In the genomic region with DNA sequence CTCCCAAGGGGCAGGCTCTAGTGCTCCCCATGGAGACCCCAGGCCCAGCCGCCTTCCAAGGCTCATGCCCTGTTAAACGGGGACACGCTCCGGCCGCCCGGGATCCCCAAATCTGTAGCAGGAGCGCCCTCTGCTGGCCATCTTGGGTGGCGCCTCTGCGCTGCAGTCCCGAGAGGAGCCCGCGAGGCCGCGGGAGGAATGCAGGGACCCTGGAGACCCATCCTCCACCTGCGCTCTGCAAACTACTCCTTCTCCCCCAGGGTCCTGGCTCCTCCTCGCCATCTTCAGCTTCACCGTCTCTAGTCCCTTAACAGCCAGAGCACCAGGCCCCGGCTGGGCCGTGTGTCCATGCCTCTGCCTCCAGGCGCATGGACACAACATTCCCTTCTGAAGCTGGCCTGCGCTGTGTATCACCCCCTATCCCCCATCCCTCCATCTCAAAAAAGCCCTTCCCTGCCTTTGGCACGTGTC, we compare ENCODE assay signal across 8 cellular contexts. TPM values are rescaled to one million over a fixed set of nuclear protein-coding genes. Genes with fewer than 3 reads are reported as not detected.
DNase-seq lines count a peak whose midpoint lies in the region; ATAC-seq and TF ChIP-seq lines count a peak whose summit lies in the region.

No MANE protein-coding gene starts in this region.

- H3K27me3 ChIP-seq in BLaER1 treated with 17β-estradiol and CSF1 and Interleukin-3, amounts not matched to agents 10 nM and 100 nM = no peaks in the 10 kb centered on the region
- H3K27me3 ChIP-seq in H9 (ENCODE audit: insufficient read depth, low read length) (no peaks in the 10 kb centered on the region), colonic mucosa (no peaks in the 10 kb centered on the region)

- no peak overlapping the region for H4K8ac ChIP-seq in H9 (replicated peaks; ENCODE audit: insufficient read length, low read depth, low read length)

- H3K4me3 ChIP-seq in BLaER1 treated with 17β-estradiol and CSF1 and Interleukin-3, amounts not matched to agents 10 nM and 100 nM = peak overlapping the region; percentile 41 to 69 (median 53)
- H3K4me3 ChIP-seq in colonic mucosa = peak overlapping the region; percentile 29

- peak overlapping the region in 10 of 11 experiments; percentile 38 to 68 (median 50); a peak in 20 of 22 replicates for H3K9ac ChIP-seq in BLaER1 treated with 17β-estradiol and CSF1 and Interleukin-3, amounts not matched to agents 10 nM and 100 nM
- no peak overlapping the region for H3K9ac ChIP-seq in H9 (ENCODE audit: extremely low read depth, insufficient read length, low read length)
- H3K9ac ChIP-seq in colonic mucosa (ENCODE audit: low read depth in 2 of 2, low read length in 2 of 2) = peak overlapping the region; percentile 68 to 95

- DNase-seq in H9 = peak; percentile 97
- DNase-seq in NCI-H446 treated with DMSO at 0.1 percent for 48 hours (lab: John Stamatoyannopoulos, UW) = peak; percentile 24
- peak; percentile 94 for DNase-seq in activated CD4-positive, alpha-beta T cell treated with anti-CD3 and anti-CD28 coated beads for 48 hours
- DNase-seq in colonic mucosa = peak; percentile 96
- DNase-seq in kidney tubule cell (ENCODE audit: low spot score) = peak; percentile 80
- DNase-seq in stimulated activated CD4-positive, alpha-beta T cell treated with anti-CD3 and anti-CD28 coated beads, Interleukin-1b, Interleukin-23, amount 100 ng/mL, for 24 hours (ENCODE audit: low read depth in 4 of 4, low spot score in 1 of 4) = peak; percentile 81 to 94 (median 84)

- H2AFZ ChIP-seq in H9 (ENCODE audit: low read length) = no peak overlapping the region

- H3T11ph ChIP-seq in H9 (ENCODE audit: low read length) = no peak overlapping the region

- H3K79me1 ChIP-seq in H9 (ENCODE audit: insufficient read depth, low read depth, low read length, poor library complexity, severe bottlenecking) = no peaks in the 10 kb centered on the region

- H4K5ac ChIP-seq in H9 (ENCODE audit: insufficient read length, low read depth, low read length) = no peak overlapping the region

- TF ChIP-seq CTCF in H9 (conservative IDR thresholded peaks at IDR 0.05) (peak; percentile 98), colonic mucosa (IDR thresholded peaks at IDR 0.05) (peak; percentile 98)

- no peak overlapping the region; a peak in 1 of 22 replicates for H3K27ac ChIP-seq in BLaER1 treated with 17β-estradiol and CSF1 and Interleukin-3, amounts not matched to agents 10 nM and 100 nM
- H3K27ac ChIP-seq in H9 (ENCODE audit: insufficient read length, low read depth, low read length) (no peak overlapping the region), colonic mucosa (peak overlapping the region; percentile 76)

- no peak for ATAC-seq in HG03521 (IDR thresholded peaks at IDR 0.05; ENCODE audit: unreplicated experiment)

- no CpG with 5 or more reads among the region's 22 CpGs for WGBS in H9 (ENCODE audit: extremely low coverage, insufficient read length, low lambda C conversion rate)

- H3K27me3 Mint-ChIP-seq in H9 (ENCODE audit: low read depth) = peaks cover 3% of the 10 kb centered on the region

- no peak overlapping the region for H2BK15ac ChIP-seq in H9 (ENCODE audit: low read depth, low read length)

- no peak overlapping the region for H2BK120ac ChIP-seq in H9 (ENCODE audit: low read depth, low read length, poor library complexity, severe bottlenecking)

- no peak overlapping the region for H2AK5ac ChIP-seq in H9 (ENCODE audit: insufficient read length, low read length)

- H3K4me3 Mint-ChIP-seq in H9 = peak overlapping the region; percentile 52 to 72

- no peak overlapping the region for H3K4ac ChIP-seq in H9 (ENCODE audit: low read depth, low read length)

- no peaks in the 10 kb centered on the region for H3K9me3 Mint-ChIP-seq in H9

- H3K36me3 ChIP-seq in BLaER1 treated with 17β-estradiol and CSF1 and Interleukin-3, amounts not matched to agents 10 nM and 100 nM = no peaks in the 10 kb centered on the region
- no peaks in the 10 kb centered on the region for H3K36me3 ChIP-seq in colonic mucosa

- H3K23me2 ChIP-seq in H9 (ENCODE audit: insufficient read length, low read depth, low read length, poor library complexity, severe bottlenecking) = peaks cover 7% of the 10 kb centered on the region

- peak overlapping the region; percentile 88 to 100 (median 96) for H3K4me2 ChIP-seq in BLaER1 treated with 17β-estradiol and CSF1 and Interleukin-3, amounts not matched to agents 10 nM and 100 nM
- H3K4me2 ChIP-seq in H9 (ENCODE audit: insufficient read depth, insufficient read length, low read length) = peak overlapping the region; percentile 45

- no peak overlapping the region for H3K23ac ChIP-seq in H9 (ENCODE audit: insufficient read length, low read depth, low read length)

- peaks cover 12 to 44% (median 30%) of the 10 kb centered on the region in 10 experiments; a peak in 19 of 20 replicates for H3K4me1 ChIP-seq in BLaER1 treated with 17β-estradiol and CSF1 and Interleukin-3, amounts not matched to agents 10 nM and 100 nM
- H3K4me1 ChIP-seq in H9 (ENCODE audit: insufficient read depth, low read length) = no peaks in the 10 kb centered on the region
- H3K4me1 ChIP-seq in colonic mucosa = peaks cover 19% of the 10 kb centered on the region

- H3K9me3 ChIP-seq in BLaER1 treated with 17β-estradiol and CSF1 and Interleukin-3, amounts not matched to agents 10 nM and 100 nM (replicated peaks in 1 of 11) = no peaks in the 10 kb centered on the region
- H3K9me3 ChIP-seq in H9 (ENCODE audit: control insufficient read depth, low read depth, low read length) = no peaks in the 10 kb centered on the region
- H3K9me3 ChIP-seq in colonic mucosa = no peaks in the 10 kb centered on the region

- no peak overlapping the region for H4K91ac ChIP-seq in H9 (ENCODE audit: insufficient read length, low read depth, low read length)

- no peak overlapping the region for H2BK5ac ChIP-seq in H9 (ENCODE audit: insufficient read length, low read length)

- no peaks in the 10 kb centered on the region for H4K20me1 ChIP-seq in BLaER1 treated with 17β-estradiol and CSF1 and Interleukin-3, amounts not matched to agents 10 nM and 100 nM
- no peaks in the 10 kb centered on the region for H4K20me1 ChIP-seq in H9 (ENCODE audit: control insufficient read depth, insufficient read depth, insufficient read length)

- H3K27ac Mint-ChIP-seq in H9 = no peak overlapping the region

- intact Hi-C loops in colonic mucosa (cut with DNase I) = loop anchor here (1.0 to 10.0 kb wide), 6 partner anchors 14 to 846 kb away; a partner anchor contains a TSS

- H2BK20ac ChIP-seq in H9 (ENCODE audit: low read depth, low read length, poor library complexity, severe bottlenecking) = no peak overlapping the region

- no peak overlapping the region for H3K14ac ChIP-seq in H9 (ENCODE audit: insufficient read depth, low read length)

- no peak overlapping the region for H3K56ac ChIP-seq in H9 (ENCODE audit: insufficient read length, low read depth, low read length)

- H3K4me1 Mint-ChIP-seq in H9 = peaks cover 9 to 14% of the 10 kb centered on the region in 2 experiments

- H3K79me2 ChIP-seq in H9 (ENCODE audit: insufficient read depth, low read length) = no peaks in the 10 kb centered on the region

- no peaks in the 10 kb centered on the region; a peak in 1 of 7 replicates for H3K36me3 Mint-ChIP-seq in H9 (ENCODE audit: insufficient read depth in 1 of 3, low read depth in 3 of 3)

- H3K18ac ChIP-seq in H9 (ENCODE audit: insufficient read length, low read depth, low read length) = no peak overlapping the region

- H2BK12ac ChIP-seq in H9 (ENCODE audit: insufficient read length, low read depth, low read length) = no peak overlapping the region

RNA-seq across cellular contexts. Expression of a gene that starts 23.6 kb away (rescaled TPM):
- total RNA-seq in H9 (2021) = 1.1 and 1.5 TPM in 2 replicates
- 1 to 10 TPM in 1 of 2 donors, not detected in 1; 1.2 TPM for total RNA-seq in colonic mucosa

RNA-seq across cellular contexts. Expression of a gene that starts 35.4 kb away (rescaled TPM):
- total RNA-seq in H9 (2021) = not detected in 2 replicates
- total RNA-seq in colonic mucosa = not detected

RNA-seq across cellular contexts. Expression of a gene that starts 40.7 kb away (rescaled TPM):
- total RNA-seq in H9 (2021) (651 and 652 TPM in 2 replicates), colonic mucosa (100 to 1,000 TPM; 574 to 740 TPM)

Comparison
In these comparisons a context has a peak if more than half of its experiments do, and no peak if none do; other contexts are left out.
1. DNase-seq: peak in every context shown above with its lines; median percentile 97 in H9; 96 in colonic mucosa; 94 in activated CD4-positive, alpha-beta T cell treated with anti-CD3 and anti-CD28 coated beads for 48 hours; 84 in stimulated activated CD4-positive, alpha-beta T cell treated with anti-CD3 and anti-CD28 coated beads, Interleukin-1b, Interleukin-23, amount 100 ng/mL, for 24 hours; 80 in kidney tubule cell; 24 in NCI-H446 treated with DMSO at 0.1 percent for 48 hours.